ENCODE assay signal across 2 cellular contexts in the genomic region with DNA sequence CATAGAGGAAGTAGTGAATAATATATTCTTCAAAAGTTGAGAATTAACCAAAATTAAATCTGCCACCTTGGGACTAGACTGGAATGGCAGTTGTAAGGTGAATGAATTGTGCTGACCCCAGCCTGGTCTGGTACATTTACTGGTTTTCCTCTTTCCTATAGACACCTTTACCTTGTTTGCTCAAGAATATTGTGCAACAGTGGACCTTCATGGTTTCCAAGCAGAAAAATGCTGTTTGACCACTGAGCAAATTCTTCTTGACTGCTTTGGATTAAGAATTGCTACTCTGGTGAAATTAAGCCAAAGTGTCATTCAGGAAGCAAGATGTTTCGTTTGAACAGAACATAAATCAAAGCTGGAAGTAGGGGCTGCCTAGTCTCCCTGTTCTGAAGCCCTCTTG.
TF ChIP-seq lines count a peak whose summit lies in the region.

No MANE protein-coding gene starts in this region.

TF ChIP-seq in HepG2, 621 proteins besides CTCF, POLR2A, EP300 and RAD21 (continued from another document and continues in another):
- TF ChIP-seq, protein P1, sequence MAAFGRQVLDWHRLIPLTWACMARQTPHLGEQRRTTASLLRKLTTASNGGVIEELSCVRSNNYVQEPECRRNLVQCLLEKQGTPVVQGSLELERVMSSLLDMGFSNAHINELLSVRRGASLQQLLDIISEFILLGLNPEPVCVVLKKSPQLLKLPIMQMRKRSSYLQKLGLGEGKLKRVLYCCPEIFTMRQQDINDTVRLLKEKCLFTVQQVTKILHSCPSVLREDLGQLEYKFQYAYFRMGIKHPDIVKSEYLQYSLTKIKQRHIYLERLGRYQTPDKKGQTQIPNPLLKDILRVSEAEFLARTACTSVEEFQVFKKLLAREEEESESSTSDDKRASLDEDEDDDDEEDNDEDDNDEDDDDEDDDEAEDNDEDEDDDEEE (CRISPR knock-in tag; IDR thresholded peaks at IDR 0.05): no peak
- TF ChIP-seq SIN3B (IDR thresholded peaks at IDR 0.05; ENCODE audit: low read length) (no peak), SRF (IDR thresholded peaks at IDR 0.05; ENCODE audit: low read depth, low read length) (no peak), ZNF550 (CRISPR knock-in tag; IDR thresholded peaks at IDR 0.05; ENCODE audit: borderline replicate concordance) (no peak), ZBTB7A (CRISPR knock-in tag; IDR thresholded peaks at IDR 0.05) (no peak), ZNF317 (CRISPR knock-in tag; IDR thresholded peaks at IDR 0.05) (no peak), TBX2 (CRISPR knock-in tag; IDR thresholded peaks at IDR 0.05; ENCODE audit: borderline replicate concordance) (0 out of 2 replicates have a peak, but pooled peaks have one; percentile 31), REXO4 (CRISPR knock-in tag; IDR thresholded peaks at IDR 0.05; ENCODE audit: borderline replicate concordance) (no peak), BCL6 (CRISPR knock-in tag; IDR thresholded peaks at IDR 0.05) (no peak; the same call in 1 of the 2 replicates), ZNF331 (CRISPR knock-in tag; IDR thresholded peaks at IDR 0.05) (peak; percentile 78; the same call in 1 of the 2 replicates), RELA (CRISPR knock-in tag; IDR thresholded peaks at IDR 0.05) (no peak), SOX6 (IDR thresholded peaks at IDR 0.05) (no peak), SOX6 (CRISPR knock-in tag; IDR thresholded peaks at IDR 0.05) (peak; percentile 38; the same call in 1 of the 2 replicates), RARA (CRISPR knock-in tag; IDR thresholded peaks at IDR 0.05) (0 out of 2 replicates have a peak, but pooled peaks have one; percentile 11), XBP1 (CRISPR knock-in tag; IDR thresholded peaks at IDR 0.05) (no peak), ZNF614 (CRISPR knock-in tag; IDR thresholded peaks at IDR 0.05; ENCODE audit: borderline replicate concordance) (0 out of 2 replicates have a peak, but pooled peaks have one; percentile 43), ZBTB20 (CRISPR knock-in tag; IDR thresholded peaks at IDR 0.05; ENCODE audit: borderline replicate concordance, low read depth) (0 out of 2 replicates have a peak, but pooled peaks have one; percentile 76), ZNF766 (CRISPR knock-in tag; IDR thresholded peaks at IDR 0.05; ENCODE audit: borderline replicate concordance) (no peak), SRSF1 (optimal IDR thresholded peaks at IDR 0.05; ENCODE audit: low read depth, low read length) (no peak), SKI (IDR thresholded peaks at IDR 0.05; ENCODE audit: partially characterized antibody) (no peak), CREB1 (IDR thresholded peaks at IDR 0.05) (no peak), CREB1 (CRISPR knock-in tag; IDR thresholded peaks at IDR 0.05) (no peak), ONECUT2 (CRISPR knock-in tag; IDR thresholded peaks at IDR 0.05) (no peak), CEBPG (CRISPR knock-in tag; IDR thresholded peaks at IDR 0.05) (peak; percentile 93), ZNF720 (CRISPR knock-in tag; IDR thresholded peaks at IDR 0.05) (no peak), SP140L (CRISPR knock-in tag; IDR thresholded peaks at IDR 0.05; ENCODE audit: borderline replicate concordance) (no peak), MED8 (CRISPR knock-in tag; IDR thresholded peaks at IDR 0.05; ENCODE audit: insufficient replicate concordance) (no peak), STAG1 (CRISPR knock-in tag; IDR thresholded peaks at IDR 0.05) (no peak), DRAP1 (CRISPR knock-in tag; IDR thresholded peaks at IDR 0.05) (no peak), ELF3 (CRISPR knock-in tag; IDR thresholded peaks at IDR 0.05) (0 out of 2 replicates have a peak, but pooled peaks have one; percentile 21), JDP2 (CRISPR knock-in tag; IDR thresholded peaks at IDR 0.05; ENCODE audit: borderline replicate concordance) (no peak), ZSCAN29 (CRISPR knock-in tag; conservative IDR thresholded peaks at IDR 0.05) (no peak), SMARCC2 (IDR thresholded peaks at IDR 0.05) (no peak), SNRNP70 (IDR thresholded peaks at IDR 0.05; ENCODE audit: low read depth, low read length) (no peak), ZNF446 (CRISPR knock-in tag; IDR thresholded peaks at IDR 0.05) (no peak), GFI1 (CRISPR knock-in tag; IDR thresholded peaks at IDR 0.05; ENCODE audit: borderline replicate concordance) (no peak), ZNF607 (CRISPR knock-in tag; IDR thresholded peaks at IDR 0.05; ENCODE audit: borderline replicate concordance) (no peak), CEBPB (IDR thresholded peaks at IDR 0.05; ENCODE audit: borderline replicate concordance, low read depth, low read length) (peak; percentile 96), NR2C2 (CRISPR knock-in tag; IDR thresholded peaks at IDR 0.05; ENCODE audit: borderline replicate concordance) (no peak), CCDC6 (CRISPR knock-in tag; IDR thresholded peaks at IDR 0.05) (no peak)
- TF ChIP-seq, protein P2, sequence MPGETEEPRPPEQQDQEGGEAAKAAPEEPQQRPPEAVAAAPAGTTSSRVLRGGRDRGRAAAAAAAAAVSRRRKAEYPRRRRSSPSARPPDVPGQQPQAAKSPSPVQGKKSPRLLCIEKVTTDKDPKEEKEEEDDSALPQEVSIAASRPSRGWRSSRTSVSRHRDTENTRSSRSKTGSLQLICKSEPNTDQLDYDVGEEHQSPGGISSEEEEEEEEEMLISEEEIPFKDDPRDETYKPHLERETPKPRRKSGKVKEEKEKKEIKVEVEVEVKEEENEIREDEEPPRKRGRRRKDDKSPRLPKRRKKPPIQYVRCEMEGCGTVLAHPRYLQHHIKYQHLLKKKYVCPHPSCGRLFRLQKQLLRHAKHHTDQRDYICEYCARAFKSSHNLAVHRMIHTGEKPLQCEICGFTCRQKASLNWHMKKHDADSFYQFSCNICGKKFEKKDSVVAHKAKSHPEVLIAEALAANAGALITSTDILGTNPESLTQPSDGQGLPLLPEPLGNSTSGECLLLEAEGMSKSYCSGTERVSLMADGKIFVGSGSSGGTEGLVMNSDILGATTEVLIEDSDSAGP (CRISPR knock-in tag; IDR thresholded peaks at IDR 0.05; ENCODE audit: borderline replicate concordance): no peak
- TF ChIP-seq, protein P3, sequence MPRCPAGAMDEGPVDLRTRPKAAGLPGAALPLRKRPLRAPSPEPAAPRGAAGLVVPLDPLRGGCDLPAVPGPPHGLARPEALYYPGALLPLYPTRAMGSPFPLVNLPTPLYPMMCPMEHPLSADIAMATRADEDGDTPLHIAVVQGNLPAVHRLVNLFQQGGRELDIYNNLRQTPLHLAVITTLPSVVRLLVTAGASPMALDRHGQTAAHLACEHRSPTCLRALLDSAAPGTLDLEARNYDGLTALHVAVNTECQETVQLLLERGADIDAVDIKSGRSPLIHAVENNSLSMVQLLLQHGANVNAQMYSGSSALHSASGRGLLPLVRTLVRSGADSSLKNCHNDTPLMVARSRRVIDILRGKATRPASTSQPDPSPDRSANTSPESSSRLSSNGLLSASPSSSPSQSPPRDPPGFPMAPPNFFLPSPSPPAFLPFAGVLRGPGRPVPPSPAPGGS (CRISPR knock-in tag; IDR thresholded peaks at IDR 0.05): no peak

TF ChIP-seq in K562, 482 proteins besides CTCF, POLR2A, EP300 and RAD21 (continued from another document):
- no peak for TF ChIP-seq SMARCB1 (IDR thresholded peaks at IDR 0.05; ENCODE audit: insufficient read length, low read depth)
- TF ChIP-seq PTBP1 (IDR thresholded peaks at IDR 0.05; ENCODE audit: low read depth, low read length): no peak
